ENCODE assay signal across 26 cellular contexts in genomic region chr18:75199327-75199726, GRCh38. TPM values are rescaled to one million over a fixed set of nuclear protein-coding genes. Genes with fewer than 3 reads are reported as not detected.
DNase-seq lines count a peak whose midpoint lies in the region; ATAC-seq and TF ChIP-seq lines count a peak whose summit lies in the region.
"Had no signal": no experiment of that assay in that cellular context is flagged by ENCODE, and none has a peak within 500 bp of the region (broad histone marks: within the 10 kb centered on the region; RNA-seq: fewer than 3 reads in every experiment).

No MANE protein-coding gene starts in this region.

- DNase-seq in SK-N-SH (no peak), astrocyte of the spinal cord (ENCODE audit: low read depth, low spot score) (peak; percentile 23), mesenchymal stem cell (no peak), type B pancreatic cell (ENCODE audit: extremely low spot score, unreplicated experiment) (no peak), DMS153 treated with DMSO at 0.1 percent for 48 hours (lab: John Stamatoyannopoulos, UW; ENCODE audit: unreplicated experiment) (no peak), G401 (ENCODE audit: low spot score) (no peak), iPS-NIHi11 (ENCODE audit: low spot score) (no peak)
- DNase-seq: activated CD4-positive, alpha-beta memory T cell treated with anti-CD3 and anti-CD28 coated beads, Interleukin-2, amount 10 ng/mL, durations not matched to agents 7 days and 5 days; activated CD4-positive, alpha-beta T cell treated with anti-CD3 and anti-CD28 coated beads for 1 hour; activated CD8-positive, alpha-beta memory T cell treated with anti-CD3 and anti-CD28 coated beads, Interleukin-2, amount 50 U/mL, for 48 hours; kidney; mucosa of descending colon; NCI-H1417 treated with DMSO at 0.1 percent for 48 hours; NCI-H446 treated with DMSO at 0.1 percent for 48 hours; posterior cingulate gyrus; stimulated activated CD4-positive, alpha-beta T cell treated with anti-CD3 and anti-CD28 coated beads, Interleukin-15, amount 100 ng/mL, for 24 hours; stimulated activated naive CD4-positive, alpha-beta T cell; T-helper 2 cell had no signal

- POLR2A ChIA-PET in SK-N-SH (lab: Yijun Ruan, JAX), result no interaction called here

- H2BK120ac ChIP-seq in mesenchymal stem cell (ENCODE audit: low read depth, low read length), result no peak overlapping the region

- H3K36me3 ChIP-seq in SK-N-SH (replicated peaks in 1 of 2; ENCODE audit: control insufficient read depth in 1 of 2, insufficient read depth in 2 of 2, low read length in 1 of 2) (peaks cover 15 to 20% of the 10 kb centered on the region in 2 experiments), mesenchymal stem cell (ENCODE audit: control insufficient read depth in 1 of 2, insufficient read depth in 2 of 2, low read depth in 1 of 2, low read length in 2 of 2) (peaks cover 8 to 13% of the 10 kb centered on the region in 2 experiments)
- H3K36me3 ChIP-seq: neural progenitor cell had no signal

- H3K27ac Mint-ChIP-seq in type B pancreatic cell, result no peak overlapping the region
- H3K27ac Mint-ChIP-seq: activated CD4-positive, alpha-beta memory T cell treated with anti-CD3 and anti-CD28 coated beads, Interleukin-2, amount 10 ng/mL, durations not matched to agents 7 days and 5 days; activated T-helper 17 cell treated with anti-CD3 and anti-CD28 coated beads, Interleukin-2, amount 50 U/mL, for 72 hours; neural progenitor cell had no signal

- no peak for TF ChIP-seq RAD21 in SK-N-SH (IDR thresholded peaks at IDR 0.05; ENCODE audit: low read length)

- peak; percentile 10 for ATAC-seq in SK-N-SH treated with all-trans-retinoic acid at 6 μM for 48 hours
- ATAC-seq: activated naive CD4-positive, alpha-beta T cell treated with anti-CD3 and anti-CD28 coated beads, Interleukin-2, amount 50 U/mL, for 72 hours; activated T-helper 17 cell treated with anti-CD3 and anti-CD28 coated beads, Interleukin-2, amount 50 U/mL, for 72 hours; mucosa of descending colon; sciatic nerve had no signal

- H3K9me3 ChIP-seq in SK-N-SH (no peaks in the 10 kb centered on the region), mesenchymal stem cell (ENCODE audit: control insufficient read depth, low read length) (no peaks in the 10 kb centered on the region)
- H3K9me3 ChIP-seq: mucosa of descending colon had no signal

- no peak overlapping the region for H3K9ac ChIP-seq in SK-N-SH
- peak overlapping the region; percentile 31 for H3K9ac ChIP-seq in mesenchymal stem cell (ENCODE audit: low read length)
- H3K9ac ChIP-seq: neural progenitor cell had no signal

- no peak overlapping the region for H3K18ac ChIP-seq in mesenchymal stem cell (ENCODE audit: low read depth in 1 of 2, low read length in 2 of 2)

- H2AFZ ChIP-seq in SK-N-SH (ENCODE audit: low read depth), result no peak overlapping the region
- H2AFZ ChIP-seq in mesenchymal stem cell (ENCODE audit: low read depth, low read length), result no peak overlapping the region
- H2AFZ ChIP-seq: neural progenitor cell had no signal

- H3F3A ChIP-seq in SK-N-SH (replicated peaks; ENCODE audit: insufficient read depth), result no peaks in the 10 kb centered on the region

- H3K9me2 ChIP-seq in SK-N-SH, result no peaks in the 10 kb centered on the region

- H3K4me1 ChIP-seq in SK-N-SH (ENCODE audit: control insufficient read depth in 1 of 2, insufficient read depth in 2 of 2, low read depth in 1 of 2, low read length in 1 of 2), result peaks cover 25 to 54% of the 10 kb centered on the region in 2 experiments
- H3K4me1 ChIP-seq in mesenchymal stem cell (ENCODE audit: control insufficient read depth, insufficient read depth, low read depth, low read length), result peaks cover 7% of the 10 kb centered on the region
- H3K4me1 ChIP-seq: neural progenitor cell had no signal

- no peak overlapping the region for H2AK5ac ChIP-seq in mesenchymal stem cell (ENCODE audit: low read length, severe bottlenecking)

- H3K4me1 Mint-ChIP-seq in type B pancreatic cell (ENCODE audit: unreplicated experiment), result peaks cover 57% of the 10 kb centered on the region
- H3K4me1 Mint-ChIP-seq: activated T-helper 17 cell treated with anti-CD3 and anti-CD28 coated beads, Interleukin-2, amount 50 U/mL, for 72 hours; neural progenitor cell had no signal

- CTCF ChIA-PET in SK-N-SH (lab: Yijun Ruan, JAX), result no interaction called here

- peaks cover 40% of the 10 kb centered on the region for H3K79me2 ChIP-seq in SK-N-SH (ENCODE audit: insufficient read depth)

- no peak overlapping the region for H3K14ac ChIP-seq in mesenchymal stem cell (ENCODE audit: low read length in 2 of 2)

- H3K27me3 Mint-ChIP-seq in type B pancreatic cell, result peaks cover 13% of the 10 kb centered on the region
- H3K27me3 Mint-ChIP-seq: activated CD4-positive, alpha-beta memory T cell treated with anti-CD3 and anti-CD28 coated beads, Interleukin-2, amount 10 ng/mL, durations not matched to agents 7 days and 5 days; activated T-helper 17 cell treated with anti-CD3 and anti-CD28 coated beads, Interleukin-2, amount 50 U/mL, for 72 hours had no signal

- no peak overlapping the region for H3K4ac ChIP-seq in mesenchymal stem cell (ENCODE audit: low read depth in 1 of 2, low read length in 2 of 2)

- no peak for TF ChIP-seq EP300 in SK-N-SH (IDR thresholded peaks at IDR 0.05; ENCODE audit: borderline replicate concordance in 1 of 2, low read depth in 1 of 2, low read length in 1 of 2)

- H3K27me3 ChIP-seq in SK-N-SH (ENCODE audit: insufficient read depth), result no peaks in the 10 kb centered on the region
- peaks cover 0 to 11% of the 10 kb centered on the region in 2 experiments for H3K27me3 ChIP-seq in mesenchymal stem cell (ENCODE audit: control insufficient read depth in 1 of 2, insufficient read depth in 1 of 2, low read length in 2 of 2)

- no peak overlapping the region for H2BK12ac ChIP-seq in mesenchymal stem cell (ENCODE audit: low read length in 2 of 2)

- H3K36me3 Mint-ChIP-seq in type B pancreatic cell, result peaks cover 49% of the 10 kb centered on the region

- no peaks in the 10 kb centered on the region for H3K9me3 Mint-ChIP-seq in type B pancreatic cell
- H3K9me3 Mint-ChIP-seq: activated CD4-positive, alpha-beta memory T cell treated with anti-CD3 and anti-CD28 coated beads, Interleukin-2, amount 10 ng/mL, durations not matched to agents 7 days and 5 days; activated naive CD4-positive, alpha-beta T cell treated with anti-CD3 and anti-CD28 coated beads, Interleukin-2, amount 50 U/mL, for 72 hours; activated T-helper 17 cell treated with anti-CD3 and anti-CD28 coated beads, Interleukin-2, amount 50 U/mL, for 72 hours; neural progenitor cell had no signal

- 61% methylated on average over 4 of the region's 4 CpGs for whole genome bisulfite sequencing in SK-N-SH (ENCODE audit: low lambda C conversion rate)
- WGBS in mesenchymal stem cell, result 80% methylated on average over 3 of the region's 4 CpGs

- no peaks in the 10 kb centered on the region for H4K20me1 ChIP-seq in SK-N-SH (ENCODE audit: insufficient read depth)

- no peak overlapping the region for H2BK5ac ChIP-seq in mesenchymal stem cell (ENCODE audit: low read depth, low read length, poor library complexity, severe bottlenecking)

- peak overlapping the region in 1 of 2 experiments; percentile 89; a peak in 3 of 4 replicates for H3K27ac ChIP-seq in SK-N-SH (ENCODE audit: low read depth in 2 of 2, low read length in 1 of 2)
- H3K27ac ChIP-seq in mesenchymal stem cell (ENCODE audit: low read length, poor library complexity, severe bottlenecking), result no peak overlapping the region
- H3K27ac ChIP-seq: 22Rv1, neural progenitor cell, RWPE1 had no signal

- no peak overlapping the region for H3K4me2 ChIP-seq in SK-N-SH
- no peak overlapping the region for H3K4me2 ChIP-seq in mesenchymal stem cell (ENCODE audit: low read length, poor library complexity, severe bottlenecking)
- H3K4me2 ChIP-seq: neural progenitor cell had no signal

- H3K23ac ChIP-seq in mesenchymal stem cell (ENCODE audit: low read length in 2 of 2), result no peak overlapping the region

- H2BK15ac ChIP-seq in mesenchymal stem cell (ENCODE audit: low read depth, poor library complexity, severe bottlenecking), result no peak overlapping the region

- no peak overlapping the region for H4K91ac ChIP-seq in mesenchymal stem cell (ENCODE audit: low read length)

- H3K79me1 ChIP-seq in mesenchymal stem cell (replicated peaks; ENCODE audit: low read length, poor library complexity, severe bottlenecking), result peaks cover 7% of the 10 kb centered on the region

- H4K8ac ChIP-seq in mesenchymal stem cell (ENCODE audit: low read length), result no peak overlapping the region

- no peak for TF ChIP-seq CTCF in SK-N-SH (IDR thresholded peaks at IDR 0.05)
- TF ChIP-seq CTCF in astrocyte of the spinal cord (IDR thresholded peaks at IDR 0.05; ENCODE audit: low read depth, low read length), result no peak
- TF ChIP-seq CTCF in type B pancreatic cell (conservative IDR thresholded peaks at IDR 0.05), result no peak

- peak overlapping the region; percentile 37 for H3K4me3 Mint-ChIP-seq in type B pancreatic cell
- H3K4me3 Mint-ChIP-seq: activated CD4-positive, alpha-beta memory T cell treated with anti-CD3 and anti-CD28 coated beads, Interleukin-2, amount 10 ng/mL, durations not matched to agents 7 days and 5 days; activated T-helper 17 cell treated with anti-CD3 and anti-CD28 coated beads, Interleukin-2, amount 50 U/mL, for 72 hours; CD14-positive monocyte; neural progenitor cell had no signal

- H3K4me3 ChIP-seq in SK-N-SH (ENCODE audit: low read depth in 2 of 2, low read length in 1 of 2) (no peak overlapping the region), astrocyte of the spinal cord (ENCODE audit: low read depth, low read length) (no peak overlapping the region), mesenchymal stem cell (ENCODE audit: insufficient read depth in 1 of 2, low read depth in 1 of 2, low read length in 2 of 2) (no peak overlapping the region)
- H3K4me3 ChIP-seq: mucosa of descending colon, neural progenitor cell had no signal

- in situ Hi-C loops in astrocyte of the spinal cord (cut with HindIII; ENCODE audit: low sequenced_read_pairs) (no loop called here), G401 (cut with HindIII; ENCODE audit: low sequenced_read_pairs) (no loop called here)

TF ChIP-seq in SK-N-SH, 30 proteins besides CTCF, POLR2A, EP300 and RAD21 (continues in another document):
- TF ChIP-seq ELF1 (IDR thresholded peaks at IDR 0.05), result no peak

RNA-seq across cellular contexts. Expression of gene PTGR3, which starts 9.6 kb away (rescaled TPM):
- polyA plus RNA-seq in SK-N-SH (2012; rRNA removed), result 20.7 and 27.1 TPM in 2 replicates
- 21.0 and 23.2 TPM in 2 replicates for polyA plus RNA-seq in SK-N-SH (2012; cell fraction: cytosol; rRNA removed)
- 39.3 and 40.7 TPM in 2 replicates for polyA plus RNA-seq in SK-N-SH (2012; cell fraction: nucleus; rRNA removed)
- polyA plus RNA-seq in mesenchymal stem cell (2013, experiment 1 of 2), result 4.5 TPM
- 4.7 TPM for polyA plus RNA-seq in mesenchymal stem cell (2013, experiment 2 of 2)
- total RNA-seq in type B pancreatic cell (ENCODE audit: low replicate concordance), result 25.4 and 86.7 TPM in 2 replicates
- 1.2 and 2.0 TPM in 2 replicates for total RNA-seq in G401 (2014; rRNA removed; shearing (Covaris generic))

RNA-seq across cellular contexts. Expression of gene TSHZ1, which starts 11.3 kb away (rescaled TPM):
- 2.6 and 2.8 TPM in 2 replicates for polyA plus RNA-seq in SK-N-SH (2012; rRNA removed)
- 2.5 and 3.0 TPM in 2 replicates for polyA plus RNA-seq in SK-N-SH (2012; cell fraction: cytosol; rRNA removed)
- 3.4 and 3.5 TPM in 2 replicates for polyA plus RNA-seq in SK-N-SH (2012; cell fraction: nucleus; rRNA removed)
- 4.9 TPM for polyA plus RNA-seq in mesenchymal stem cell (2013, experiment 1 of 2)
- polyA plus RNA-seq in mesenchymal stem cell (2013, experiment 2 of 2), result 4.4 TPM
- total RNA-seq in type B pancreatic cell (ENCODE audit: low replicate concordance), result 21.8 and 79.9 TPM in 2 replicates
- 0.03 and 0.31 TPM in 2 replicates for total RNA-seq in G401 (2014; rRNA removed; shearing (Covaris generic))

Comparison
In these comparisons a context has a peak if more than half of its experiments do, and no peak if none do; other contexts are left out.
1. RNA of gene TSHZ1, which starts 11.3 kb away (total RNA-seq): 21.8 to 79.9 TPM in type B pancreatic cell; 0.03 to 0.31 TPM in G401; every median in the first group is over 10 times any median in the second.